Comparison of ENCODE assay signal across 1 cellular context in genomic region chr6:3195695-3196497, GRCh38.
TF ChIP-seq lines count a peak whose summit lies in the region.

No MANE protein-coding gene starts in this region.

TF ChIP-seq in HepG2, 621 proteins besides CTCF, POLR2A, EP300 and RAD21 (continued from another document and continues in another):
- TF ChIP-seq HIC2 (CRISPR knock-in tag; IDR thresholded peaks at IDR 0.05; ENCODE audit: low read depth) (peak; percentile 57; the same call in 1 of the 2 replicates), ATF7 (IDR thresholded peaks at IDR 0.05) (no peak), ATF7 (CRISPR knock-in tag; IDR thresholded peaks at IDR 0.05) (peak; percentile 28; the same call in 1 of the 2 replicates), TOE1 (CRISPR knock-in tag; IDR thresholded peaks at IDR 0.05) (no peak), GFI1 (CRISPR knock-in tag; IDR thresholded peaks at IDR 0.05; ENCODE audit: borderline replicate concordance) (0 out of 2 replicates have a peak, but pooled peaks have one; percentile 27), MBD4 (IDR thresholded peaks at IDR 0.05; ENCODE audit: borderline replicate concordance, low read length) (no peak), ZNF280D (CRISPR knock-in tag; IDR thresholded peaks at IDR 0.05) (peak; percentile 80; the same call in 1 of the 2 replicates), TGIF2 (CRISPR knock-in tag; IDR thresholded peaks at IDR 0.05) (peak; percentile 93), ZBTB38 (CRISPR knock-in tag; IDR thresholded peaks at IDR 0.05) (peak; percentile 71; the same call in 1 of the 2 replicates), ARID2 (CRISPR knock-in tag; IDR thresholded peaks at IDR 0.05; ENCODE audit: borderline replicate concordance) (peak; percentile 76; the same call in 1 of the 2 replicates), SMAD1 (CRISPR knock-in tag; IDR thresholded peaks at IDR 0.05; ENCODE audit: borderline replicate concordance, low read depth) (no peak), ZNF746 (CRISPR knock-in tag; IDR thresholded peaks at IDR 0.05) (no peak; the same call in 1 of the 2 replicates), ZNF432 (CRISPR knock-in tag; IDR thresholded peaks at IDR 0.05; ENCODE audit: borderline replicate concordance) (no peak), PLRG1 (conservative IDR thresholded peaks at IDR 0.05) (no peak), ZSCAN12 (CRISPR knock-in tag; IDR thresholded peaks at IDR 0.05) (no peak), RXRA (CRISPR knock-in tag; IDR thresholded peaks at IDR 0.05) (no peak), ZNF883 (CRISPR knock-in tag; IDR thresholded peaks at IDR 0.05; ENCODE audit: not compliant biosample characterization) (peak; percentile 70), ZKSCAN8 (CRISPR knock-in tag; IDR thresholded peaks at IDR 0.05; ENCODE audit: borderline replicate concordance) (peak; percentile 60; the same call in 1 of the 2 replicates), ZNF609 (CRISPR knock-in tag; IDR thresholded peaks at IDR 0.05; ENCODE audit: borderline replicate concordance) (no peak; the same call in 1 of the 2 replicates), ZNF816 (CRISPR knock-in tag; IDR thresholded peaks at IDR 0.05; ENCODE audit: borderline replicate concordance) (no peak), SP5 (CRISPR knock-in tag; IDR thresholded peaks at IDR 0.05; ENCODE audit: borderline replicate concordance, low read depth) (0 out of 2 replicates have a peak, but pooled peaks have one; percentile 33), TFE3 (CRISPR knock-in tag; IDR thresholded peaks at IDR 0.05) (peak; percentile 86), NFE2L2 (IDR thresholded peaks at IDR 0.05; ENCODE audit: low read length) (no peak), PITX1 (CRISPR knock-in tag; IDR thresholded peaks at IDR 0.05) (peak; percentile 77; the same call in 1 of the 2 replicates), CHCHD3 (CRISPR knock-in tag; IDR thresholded peaks at IDR 0.05) (0 out of 2 replicates have a peak, but pooled peaks have one; percentile 51), ZNF580 (CRISPR knock-in tag; IDR thresholded peaks at IDR 0.05; ENCODE audit: borderline replicate concordance, low read depth) (peak; percentile 35; the same call in 1 of the 2 replicates), EZH2 (conservative IDR thresholded peaks at IDR 0.05; ENCODE audit: low read depth, low read length) (no peak), TARDBP (CRISPR knock-in tag; IDR thresholded peaks at IDR 0.05) (peak; percentile 67), KAT2B (IDR thresholded peaks at IDR 0.05; ENCODE audit: borderline replicate concordance, low read depth, low read length) (no peak), KDM5B (CRISPR knock-in tag; IDR thresholded peaks at IDR 0.05; ENCODE audit: borderline replicate concordance) (peak; percentile 83), ZIK1 (CRISPR knock-in tag; IDR thresholded peaks at IDR 0.05; ENCODE audit: borderline replicate concordance, low read depth) (peak; percentile 44; the same call in 1 of the 2 replicates), EED (CRISPR knock-in tag; IDR thresholded peaks at IDR 0.05) (no peak), POGZ (CRISPR knock-in tag; IDR thresholded peaks at IDR 0.05) (peak; percentile 66; the same call in 1 of the 2 replicates), ZNF788 (CRISPR knock-in tag; IDR thresholded peaks at IDR 0.05; ENCODE audit: borderline replicate concordance) (peak; percentile 54; the same call in 1 of the 2 replicates), ZBTB20 (CRISPR knock-in tag; IDR thresholded peaks at IDR 0.05; ENCODE audit: borderline replicate concordance, low read depth) (peak; percentile 62; the same call in 1 of the 2 replicates), ZNF564 (CRISPR knock-in tag; IDR thresholded peaks at IDR 0.05) (no peak), HIVEP1 (CRISPR knock-in tag; IDR thresholded peaks at IDR 0.05) (peak; percentile 20; the same call in 1 of the 2 replicates), ELF1 (CRISPR knock-in tag; IDR thresholded peaks at IDR 0.05) (peak; percentile 77), ZNF230 (CRISPR knock-in tag; IDR thresholded peaks at IDR 0.05) (peak; percentile 55; the same call in 1 of the 2 replicates), SP2 (CRISPR knock-in tag; IDR thresholded peaks at IDR 0.05) (0 out of 2 replicates have a peak, but pooled peaks have one; percentile 13)
- TF ChIP-seq, protein P1, sequence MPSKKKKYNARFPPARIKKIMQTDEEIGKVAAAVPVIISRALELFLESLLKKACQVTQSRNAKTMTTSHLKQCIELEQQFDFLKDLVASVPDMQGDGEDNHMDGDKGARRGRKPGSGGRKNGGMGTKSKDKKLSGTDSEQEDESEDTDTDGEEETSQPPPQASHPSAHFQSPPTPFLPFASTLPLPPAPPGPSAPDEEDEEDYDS (CRISPR knock-in tag; IDR thresholded peaks at IDR 0.05), result peak; percentile 88
- TF ChIP-seq, protein P2, sequence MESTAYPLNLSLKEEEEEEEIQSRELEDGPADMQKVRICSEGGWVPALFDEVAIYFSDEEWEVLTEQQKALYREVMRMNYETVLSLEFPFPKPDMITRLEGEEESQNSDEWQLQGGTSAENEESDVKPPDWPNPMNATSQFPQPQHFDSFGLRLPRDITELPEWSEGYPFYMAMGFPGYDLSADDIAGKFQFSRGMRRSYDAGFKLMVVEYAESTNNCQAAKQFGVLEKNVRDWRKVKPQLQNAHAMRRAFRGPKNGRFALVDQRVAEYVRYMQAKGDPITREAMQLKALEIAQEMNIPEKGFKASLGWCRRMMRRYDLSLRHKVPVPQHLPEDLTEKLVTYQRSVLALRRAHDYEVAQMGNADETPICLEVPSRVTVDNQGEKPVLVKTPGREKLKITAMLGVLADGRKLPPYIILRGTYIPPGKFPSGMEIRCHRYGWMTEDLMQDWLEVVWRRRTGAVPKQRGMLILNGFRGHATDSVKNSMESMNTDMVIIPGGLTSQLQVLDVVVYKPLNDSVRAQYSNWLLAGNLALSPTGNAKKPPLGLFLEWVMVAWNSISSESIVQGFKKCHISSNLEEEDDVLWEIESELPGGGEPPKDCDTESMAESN (CRISPR knock-in tag; conservative IDR thresholded peaks at IDR 0.05), result no peak
- TF ChIP-seq, protein P3, sequence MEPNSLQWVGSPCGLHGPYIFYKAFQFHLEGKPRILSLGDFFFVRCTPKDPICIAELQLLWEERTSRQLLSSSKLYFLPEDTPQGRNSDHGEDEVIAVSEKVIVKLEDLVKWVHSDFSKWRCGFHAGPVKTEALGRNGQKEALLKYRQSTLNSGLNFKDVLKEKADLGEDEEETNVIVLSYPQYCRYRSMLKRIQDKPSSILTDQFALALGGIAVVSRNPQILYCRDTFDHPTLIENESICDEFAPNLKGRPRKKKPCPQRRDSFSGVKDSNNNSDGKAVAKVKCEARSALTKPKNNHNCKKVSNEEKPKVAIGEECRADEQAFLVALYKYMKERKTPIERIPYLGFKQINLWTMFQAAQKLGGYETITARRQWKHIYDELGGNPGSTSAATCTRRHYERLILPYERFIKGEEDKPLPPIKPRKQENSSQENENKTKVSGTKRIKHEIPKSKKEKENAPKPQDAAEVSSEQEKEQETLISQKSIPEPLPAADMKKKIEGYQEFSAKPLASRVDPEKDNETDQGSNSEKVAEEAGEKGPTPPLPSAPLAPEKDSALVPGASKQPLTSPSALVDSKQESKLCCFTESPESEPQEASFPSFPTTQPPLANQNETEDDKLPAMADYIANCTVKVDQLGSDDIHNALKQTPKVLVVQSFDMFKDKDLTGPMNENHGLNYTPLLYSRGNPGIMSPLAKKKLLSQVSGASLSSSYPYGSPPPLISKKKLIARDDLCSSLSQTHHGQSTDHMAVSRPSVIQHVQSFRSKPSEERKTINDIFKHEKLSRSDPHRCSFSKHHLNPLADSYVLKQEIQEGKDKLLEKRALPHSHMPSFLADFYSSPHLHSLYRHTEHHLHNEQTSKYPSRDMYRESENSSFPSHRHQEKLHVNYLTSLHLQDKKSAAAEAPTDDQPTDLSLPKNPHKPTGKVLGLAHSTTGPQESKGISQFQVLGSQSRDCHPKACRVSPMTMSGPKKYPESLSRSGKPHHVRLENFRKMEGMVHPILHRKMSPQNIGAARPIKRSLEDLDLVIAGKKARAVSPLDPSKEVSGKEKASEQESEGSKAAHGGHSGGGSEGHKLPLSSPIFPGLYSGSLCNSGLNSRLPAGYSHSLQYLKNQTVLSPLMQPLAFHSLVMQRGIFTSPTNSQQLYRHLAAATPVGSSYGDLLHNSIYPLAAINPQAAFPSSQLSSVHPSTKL (CRISPR knock-in tag; IDR thresholded peaks at IDR 0.05), result peak; percentile 57
- TF ChIP-seq, protein P4, sequence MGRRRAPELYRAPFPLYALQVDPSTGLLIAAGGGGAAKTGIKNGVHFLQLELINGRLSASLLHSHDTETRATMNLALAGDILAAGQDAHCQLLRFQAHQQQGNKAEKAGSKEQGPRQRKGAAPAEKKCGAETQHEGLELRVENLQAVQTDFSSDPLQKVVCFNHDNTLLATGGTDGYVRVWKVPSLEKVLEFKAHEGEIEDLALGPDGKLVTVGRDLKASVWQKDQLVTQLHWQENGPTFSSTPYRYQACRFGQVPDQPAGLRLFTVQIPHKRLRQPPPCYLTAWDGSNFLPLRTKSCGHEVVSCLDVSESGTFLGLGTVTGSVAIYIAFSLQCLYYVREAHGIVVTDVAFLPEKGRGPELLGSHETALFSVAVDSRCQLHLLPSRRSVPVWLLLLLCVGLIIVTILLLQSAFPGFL (CRISPR knock-in tag; IDR thresholded peaks at IDR 0.05), result no peak
